Comparison of ENCODE assay signal across 8 cellular contexts in genomic region chr2:207163815-207164747, GRCh38. TPM values are rescaled to one million over a fixed set of nuclear protein-coding genes. Genes with fewer than 3 reads are reported as not detected.
DNase-seq lines count a peak whose midpoint lies in the region; ATAC-seq and TF ChIP-seq lines count a peak whose summit lies in the region.

No MANE protein-coding gene starts in this region.

- no peaks in the 10 kb centered on the region for H3K36me3 ChIP-seq in naive thymus-derived CD4-positive, alpha-beta T cell (ENCODE audit: control insufficient read depth in 2 of 3, insufficient read depth in 3 of 3, low read length in 3 of 3)

- H3K27ac ChIP-seq in H9 (ENCODE audit: insufficient read length, low read depth, low read length), result no peak overlapping the region
- peak overlapping the region; percentile 100 for H3K27ac ChIP-seq in naive thymus-derived CD4-positive, alpha-beta T cell (ENCODE audit: low read depth, low read length)

- no peak overlapping the region for H2AFZ ChIP-seq in H9 (ENCODE audit: low read length)

- H3K4ac ChIP-seq in H9 (ENCODE audit: low read depth, low read length), result no peak overlapping the region

- no peaks in the 10 kb centered on the region; the same call in 1 of the 2 replicates for H3K27me3 Mint-ChIP-seq in H9 (ENCODE audit: low read depth)
- peaks cover 2% of the 10 kb centered on the region for H3K27me3 Mint-ChIP-seq in activated CD4-positive, alpha-beta memory T cell treated with anti-CD3 and anti-CD28 coated beads for 36 hours
- H3K27me3 Mint-ChIP-seq in naive thymus-derived CD4-positive, alpha-beta T cell, result peaks cover 0 to 2% (median 0%) of the 10 kb centered on the region in 5 donors

- H2BK20ac ChIP-seq in H9 (ENCODE audit: low read depth, low read length, poor library complexity, severe bottlenecking), result no peak overlapping the region

- H2BK12ac ChIP-seq in H9 (ENCODE audit: insufficient read length, low read depth, low read length), result no peak overlapping the region

- no peak overlapping the region for H2AK5ac ChIP-seq in H9 (ENCODE audit: insufficient read length, low read length)

- H3K79me2 ChIP-seq in H9 (ENCODE audit: insufficient read depth, low read length), result peaks cover 23% of the 10 kb centered on the region; the same call in 1 of the 2 replicates

- H3K36me3 Mint-ChIP-seq in H9 (ENCODE audit: insufficient read depth in 1 of 3, low read depth in 3 of 3), result peaks cover 0 to 1% (median 0%) of the 10 kb centered on the region in 3 experiments; a peak in 1 of 7 replicates
- H3K36me3 Mint-ChIP-seq in activated CD4-positive, alpha-beta memory T cell treated with anti-CD3 and anti-CD28 coated beads for 36 hours, result peaks cover 7% of the 10 kb centered on the region
- peaks cover 0 to 27% (median 0%) of the 10 kb centered on the region in 5 donors for H3K36me3 Mint-ChIP-seq in naive thymus-derived CD4-positive, alpha-beta T cell

- POLR2A ChIA-PET in activated CD4-positive, alpha-beta memory T cell treated with anti-CD3 and anti-CD28 coated beads for 36 hours (lab: Charles Lee), result interaction anchor here (0.6 to 3.8 kb wide), 14 partner anchors 8 to 461 kb away, joined by 3 to 21 read pairs (median 4); partner anchors contain the start of gene METTL21A
- POLR2A ChIA-PET in naive thymus-derived CD4-positive, alpha-beta T cell (lab: Charles Lee), result interaction anchor here (0.6 to 9.2 kb wide), 28 partner anchors 9 to 1078 kb away, joined by 3 to 433 read pairs (median 5); partner anchors contain the start of genes CCNYL1, CREB1 and INO80D

- H3K79me1 ChIP-seq in H9 (ENCODE audit: insufficient read depth, low read depth, low read length, poor library complexity, severe bottlenecking), result no peaks in the 10 kb centered on the region

- H3T11ph ChIP-seq in H9 (ENCODE audit: low read length), result no peak overlapping the region

- H3K9ac ChIP-seq in H9 (ENCODE audit: extremely low read depth, insufficient read length, low read length), result peak overlapping the region; percentile 76

- CTCF ChIA-PET in activated CD4-positive, alpha-beta memory T cell treated with anti-CD3 and anti-CD28 coated beads for 36 hours (lab: Charles Lee), result interaction anchor here (0.8 to 4.6 kb wide), 9 partner anchors 16 to 364 kb away, joined by 3 to 18 read pairs (median 3); no protein-coding TSS in a partner anchor
- CTCF ChIA-PET in naive thymus-derived CD4-positive, alpha-beta T cell (lab: Charles Lee), result interaction anchor here (1.0 to 4.6 kb wide), 6 partner anchors 8 to 75 kb away, joined by 3 to 61 read pairs (median 4); no protein-coding TSS in a partner anchor

- TF ChIP-seq CTCF in H9 (conservative IDR thresholded peaks at IDR 0.05), result no peak
- TF ChIP-seq CTCF in fibroblast of mammary gland (conservative IDR thresholded peaks at IDR 0.05; ENCODE audit: control insufficient read depth, insufficient read depth, low read depth, low read length), result no peak

- no peaks in the 10 kb centered on the region for H3K9me3 ChIP-seq in H9 (ENCODE audit: control insufficient read depth, low read depth, low read length)
- no peaks in the 10 kb centered on the region for H3K9me3 ChIP-seq in naive thymus-derived CD4-positive, alpha-beta T cell (ENCODE audit: control insufficient read depth in 2 of 3, low read length in 3 of 3)

- intact Hi-C loops in activated CD4-positive, alpha-beta memory T cell treated with anti-CD3 and anti-CD28 coated beads for 36 hours (cut with micrococcal nuclease), result loop anchor here (1.0 to 2.0 kb wide), 7 partner anchors 21 to 309 kb away; no protein-coding TSS in a partner anchor
- intact Hi-C loops in naive thymus-derived CD4-positive, alpha-beta T cell (cut with micrococcal nuclease), result loop anchor here (1.0 to 10.0 kb wide), 5 partner anchors 8 to 1091 kb away; partner anchors contain the start of genes IDH1 (in 1 of the 2) and INO80D (in 1 of the 2)

- peak overlapping the region in 1 of 3 experiments; percentile 42; a peak in 2 of 7 replicates for H3K27ac Mint-ChIP-seq in H9
- H3K27ac Mint-ChIP-seq in activated CD4-positive, alpha-beta memory T cell treated with anti-CD3 and anti-CD28 coated beads for 36 hours, result peak overlapping the region; percentile 99
- H3K27ac Mint-ChIP-seq in naive thymus-derived CD4-positive, alpha-beta T cell, result peak overlapping the region; percentile 93 to 99 (median 97)

- H4K8ac ChIP-seq in H9 (replicated peaks; ENCODE audit: insufficient read length, low read depth, low read length), result no peak overlapping the region

- H3K9me3 Mint-ChIP-seq in H9, result no peaks in the 10 kb centered on the region
- H3K9me3 Mint-ChIP-seq in activated CD4-positive, alpha-beta memory T cell treated with anti-CD3 and anti-CD28 coated beads for 36 hours, result no peaks in the 10 kb centered on the region
- no peaks in the 10 kb centered on the region for H3K9me3 Mint-ChIP-seq in naive thymus-derived CD4-positive, alpha-beta T cell

- no peak overlapping the region for H2BK5ac ChIP-seq in H9 (ENCODE audit: insufficient read length, low read length)

- peak overlapping the region; percentile 91 for H3K4me3 ChIP-seq in fibroblast of mammary gland (ENCODE audit: control insufficient read depth, low read depth, low read length)
- H3K4me3 ChIP-seq in naive thymus-derived CD4-positive, alpha-beta T cell (ENCODE audit: low read length), result peak overlapping the region; percentile 89

- H3K4me1 ChIP-seq in H9 (ENCODE audit: insufficient read depth, low read length), result peaks cover 10% of the 10 kb centered on the region
- H3K4me1 ChIP-seq in naive thymus-derived CD4-positive, alpha-beta T cell (ENCODE audit: control insufficient read depth in 2 of 2, insufficient read depth in 2 of 2, low read length in 2 of 2), result peaks cover 0 to 17% of the 10 kb centered on the region in 2 donors

- H3K56ac ChIP-seq in H9 (ENCODE audit: insufficient read length, low read depth, low read length), result no peak overlapping the region

- H3K27me3 ChIP-seq in H9 (ENCODE audit: insufficient read depth, low read length), result no peaks in the 10 kb centered on the region
- no peaks in the 10 kb centered on the region for H3K27me3 ChIP-seq in naive thymus-derived CD4-positive, alpha-beta T cell (ENCODE audit: control insufficient read depth in 2 of 2, insufficient read depth in 2 of 2, low read length in 2 of 2)

- no CpG with 5 or more reads among the region's 20 CpGs for WGBS in H9 (ENCODE audit: extremely low coverage, insufficient read length, low lambda C conversion rate)

- H3K14ac ChIP-seq in H9 (ENCODE audit: insufficient read depth, low read length), result peak overlapping the region; percentile 49

- H4K91ac ChIP-seq in H9 (ENCODE audit: insufficient read length, low read depth, low read length), result no peak overlapping the region

- H2BK15ac ChIP-seq in H9 (ENCODE audit: low read depth, low read length), result no peak overlapping the region

- H3K4me2 ChIP-seq in H9 (ENCODE audit: insufficient read depth, insufficient read length, low read length), result peak overlapping the region; percentile 100

- peaks cover 19% of the 10 kb centered on the region for H3K23me2 ChIP-seq in H9 (ENCODE audit: insufficient read length, low read depth, low read length, poor library complexity, severe bottlenecking)

- H2BK120ac ChIP-seq in H9 (ENCODE audit: low read depth, low read length, poor library complexity, severe bottlenecking), result no peak overlapping the region

- H3K4me3 Mint-ChIP-seq in H9, result peak overlapping the region; percentile 94 to 96
- peak overlapping the region; percentile 95 for H3K4me3 Mint-ChIP-seq in activated CD4-positive, alpha-beta memory T cell treated with anti-CD3 and anti-CD28 coated beads for 36 hours
- peak overlapping the region; percentile 94 to 100 (median 98) for H3K4me3 Mint-ChIP-seq in naive thymus-derived CD4-positive, alpha-beta T cell

- no peak for ATAC-seq in naive thymus-derived CD4-positive, alpha-beta T cell
- no peak for ATAC-seq in GM18511 (IDR thresholded peaks at IDR 0.05; ENCODE audit: unreplicated experiment)

- peak overlapping the region; percentile 59 for H3K18ac ChIP-seq in H9 (ENCODE audit: insufficient read length, low read depth, low read length)

- H4K5ac ChIP-seq in H9 (ENCODE audit: insufficient read length, low read depth, low read length), result peak overlapping the region; percentile 10

- peak; percentile 82 for DNase-seq in Ammon's horn (ENCODE audit: low spot score)
- DNase-seq in H9, result no peak
- DNase-seq in activated CD4-positive, alpha-beta memory T cell treated with anti-CD3 and anti-CD28 coated beads for 36 hours, result peak; percentile 35
- DNase-seq in fibroblast of mammary gland (ENCODE audit: low read depth), result no peak
- DNase-seq in naive thymus-derived CD4-positive, alpha-beta T cell, result peak in 3 of 9 donors; percentile 17 to 33 (median 25)
- peak; percentile 63 for DNase-seq in ureter (ENCODE audit: low spot score)
- no peak for DNase-seq in LoVo (ENCODE audit: low spot score)

- peaks cover 71 to 75% of the 10 kb centered on the region in 2 experiments for H3K4me1 Mint-ChIP-seq in H9
- H3K4me1 Mint-ChIP-seq in activated CD4-positive, alpha-beta memory T cell treated with anti-CD3 and anti-CD28 coated beads for 36 hours (ENCODE audit: low read depth), result peaks cover 62% of the 10 kb centered on the region
- H3K4me1 Mint-ChIP-seq in naive thymus-derived CD4-positive, alpha-beta T cell, result peaks cover 39 to 60% (median 55%) of the 10 kb centered on the region in 7 donors

- H4K20me1 ChIP-seq in H9 (ENCODE audit: control insufficient read depth, insufficient read depth, insufficient read length), result no peaks in the 10 kb centered on the region

- peak overlapping the region; percentile 53 for H3K23ac ChIP-seq in H9 (ENCODE audit: insufficient read length, low read depth, low read length)

RNA-seq across cellular contexts. Expression of gene KLF7, which starts 1.7 kb away (rescaled TPM):
- total RNA-seq in H9 (2021), result 32.2 and 33.4 TPM in 2 replicates
- 10 to 100 TPM; 24.1 to 29.5 TPM for total RNA-seq in activated CD4-positive, alpha-beta memory T cell treated with anti-CD3 and anti-CD28 coated beads for 36 hours
- 10 to 100 TPM; 25.4 to 93.3 (median 78.0) TPM for total RNA-seq in naive thymus-derived CD4-positive, alpha-beta T cell
- 10 to 100 TPM; 18.7 to 23.1 TPM for polyA plus RNA-seq in naive thymus-derived CD4-positive, alpha-beta T cell
- total RNA-seq in ureter, result 54.7 TPM

Comparison
In these comparisons a context has a peak if more than half of its experiments do, and no peak if none do; other contexts are left out.
1. DNase-seq: peak in Ammon's horn (single experiment), activated CD4-positive, alpha-beta memory T cell treated with anti-CD3 and anti-CD28 coated beads for 36 hours (single experiment) and ureter (single experiment); none in H9 (single experiment), fibroblast of mammary gland (single experiment) and LoVo (single experiment).
2. Peak in every context shown above with its lines, with median percentiles within 50 percentile points of each other: H3K4me3 Mint-ChIP-seq.